Comparison of ENCODE assay signal across 22 cellular contexts in the genomic region with DNA sequence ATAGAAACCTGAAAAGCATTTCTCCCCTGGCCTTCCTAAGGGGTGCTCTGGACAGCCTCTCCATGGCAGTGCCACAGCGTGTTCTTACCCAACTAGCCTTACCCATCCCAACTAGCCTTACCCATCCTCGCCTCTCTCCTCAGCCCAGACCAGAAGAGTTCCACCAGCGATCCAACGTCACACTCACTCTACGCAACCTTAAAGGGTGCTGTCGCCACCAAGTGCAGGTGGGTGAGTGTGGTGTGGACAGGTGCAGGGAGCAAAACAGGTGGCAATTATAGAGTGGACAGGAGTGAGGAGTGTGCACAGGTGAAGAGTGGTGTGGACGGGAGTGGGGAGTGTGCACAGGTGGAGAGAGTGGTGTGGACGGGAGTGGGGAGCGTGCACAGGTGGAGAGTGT. TPM values are rescaled to one million over a fixed set of nuclear protein-coding genes. Genes with fewer than 3 reads are reported as not detected.
"Had no signal": no experiment of that assay in that cellular context is flagged by ENCODE, and none has a peak within 500 bp of the region (broad histone marks: within the 10 kb centered on the region; RNA-seq: fewer than 3 reads in every experiment).

No MANE protein-coding gene starts in this region.

- H3K9me3 ChIP-seq: esophagus squamous epithelium, gastrocnemius medialis, upper lobe of left lung had no signal

- H3K27ac ChIP-seq: brain microvascular endothelial cell, esophagus squamous epithelium, gastrocnemius medialis had no signal

- ATAC-seq: activated CD8-positive, alpha-beta memory T cell treated with anti-CD3 and anti-CD28 coated beads, Interleukin-2, amount 10 ng/mL, durations not matched to agents 7 days and 5 days; activated CD8-positive, alpha-beta T cell treated with anti-CD3 and anti-CD28 coated beads for 36 hours; activated naive CD4-positive, alpha-beta T cell treated with anti-CD3 and anti-CD28 coated beads, Interleukin-2, amount 50 U/mL, for 72 hours; effector memory CD8-positive, alpha-beta T cell; gastrocnemius medialis; left ventricle myocardium superior; natural killer cell treated with Interleukin-12 subunit alpha and Interleukin-12 subunit beta and Interleukin-15 and Interleukin-18, amount 100 ng/mL, for 72 hours; stimulated activated naive CD8-positive, alpha-beta T cell treated with anti-CD3 and anti-CD28 coated beads, Interleukin-15, Interleukin-2, amounts not matched to agents 100 U/mL and 50 U/mL, for 24 hours had no signal

- H3K4me3 ChIP-seq: dorsolateral prefrontal cortex, esophagus squamous epithelium, gastrocnemius medialis, upper lobe of left lung had no signal

- H3K4me3 Mint-ChIP-seq: activated CD4-positive, alpha-beta T cell treated with anti-CD3 and anti-CD28 coated beads, Interleukin-2, amount 10 ng/mL, durations not matched to agents 24 days and 14 days; activated CD8-positive, alpha-beta memory T cell treated with anti-CD3 and anti-CD28 coated beads, Interleukin-2, amount 10 ng/mL, durations not matched to agents 7 days and 5 days; activated CD8-positive, alpha-beta T cell treated with anti-CD3 and anti-CD28 coated beads for 36 hours; effector memory CD8-positive, alpha-beta T cell; mesothelial cell of epicardium; natural killer cell treated with Interleukin-12 subunit alpha and Interleukin-12 subunit beta and Interleukin-15 and Interleukin-18, amount 100 ng/mL, for 72 hours; T-helper 1 cell treated with Interleukin-12 subunit alpha and Interleukin-12 subunit beta and Interleukin-4 antibody, amounts not matched to agents 30 μg/mL and 1 μg/mL, for 36 hours had no signal

- H3K27me3 Mint-ChIP-seq: activated CD4-positive, alpha-beta T cell treated with anti-CD3 and anti-CD28 coated beads, Interleukin-2, amount 10 ng/mL, durations not matched to agents 24 days and 14 days; activated CD8-positive, alpha-beta memory T cell treated with anti-CD3 and anti-CD28 coated beads, Interleukin-2, amount 10 ng/mL, durations not matched to agents 7 days and 5 days; activated CD8-positive, alpha-beta T cell treated with anti-CD3 and anti-CD28 coated beads for 36 hours; effector memory CD8-positive, alpha-beta T cell had no signal

- H3K9me3 Mint-ChIP-seq: activated CD4-positive, alpha-beta T cell treated with anti-CD3 and anti-CD28 coated beads, Interleukin-2, amount 10 ng/mL, durations not matched to agents 24 days and 14 days; activated CD8-positive, alpha-beta T cell treated with anti-CD3 and anti-CD28 coated beads for 36 hours; activated naive CD4-positive, alpha-beta T cell treated with anti-CD3 and anti-CD28 coated beads, Interleukin-2, amount 50 U/mL, for 72 hours; effector memory CD8-positive, alpha-beta T cell; mesothelial cell of epicardium; natural killer cell treated with Interleukin-12 subunit alpha and Interleukin-12 subunit beta and Interleukin-15 and Interleukin-18, amount 100 ng/mL, for 72 hours; T-helper 1 cell treated with Interleukin-12 subunit alpha and Interleukin-12 subunit beta and Interleukin-4 antibody, amounts not matched to agents 30 μg/mL and 1 μg/mL, for 36 hours had no signal

- DNase-seq: activated CD4-positive, alpha-beta T cell treated with anti-CD3 and anti-CD28 coated beads, Interleukin-2, amount 10 ng/mL, durations not matched to agents 24 days and 14 days; activated CD8-positive, alpha-beta memory T cell treated with anti-CD3 and anti-CD28 coated beads, Interleukin-2, amount 10 ng/mL, durations not matched to agents 7 days and 5 days; activated CD8-positive, alpha-beta T cell treated with anti-CD3 and anti-CD28 coated beads for 36 hours; activated gamma-delta T cell; activated T-cell treated with anti-CD3 and anti-CD28 coated beads for 4 hours; brain microvascular endothelial cell; central memory CD4-positive, alpha-beta T cell; dorsolateral prefrontal cortex; effector memory CD8-positive, alpha-beta T cell; esophagus squamous epithelium; gastrocnemius medialis; hypothalamus; left ventricle myocardium superior; mammary epithelial cell; nucleus accumbens; stimulated activated CD4-positive, alpha-beta T cell treated with anti-CD3 and anti-CD28 coated beads, Interleukin-4, amount 100 ng/mL, for 24 hours; stimulated activated naive CD8-positive, alpha-beta T cell treated with anti-CD3 and anti-CD28 coated beads, Interleukin-15, Interleukin-2, amounts not matched to agents 100 U/mL and 50 U/mL, for 24 hours; upper lobe of left lung had no signal

- H3K4me1 Mint-ChIP-seq: mesothelial cell of epicardium had no signal

- H3K4me1 ChIP-seq: gastrocnemius medialis had no signal

- H3K27ac Mint-ChIP-seq: activated CD4-positive, alpha-beta T cell treated with anti-CD3 and anti-CD28 coated beads, Interleukin-2, amount 10 ng/mL, durations not matched to agents 24 days and 14 days; activated CD8-positive, alpha-beta memory T cell treated with anti-CD3 and anti-CD28 coated beads, Interleukin-2, amount 10 ng/mL, durations not matched to agents 7 days and 5 days; activated CD8-positive, alpha-beta T cell treated with anti-CD3 and anti-CD28 coated beads for 36 hours; activated naive CD4-positive, alpha-beta T cell treated with anti-CD3 and anti-CD28 coated beads, Interleukin-2, amount 50 U/mL, for 72 hours; mesothelial cell of epicardium; natural killer cell treated with Interleukin-12 subunit alpha and Interleukin-12 subunit beta and Interleukin-15 and Interleukin-18, amount 100 ng/mL, for 72 hours; T-helper 1 cell treated with Interleukin-12 subunit alpha and Interleukin-12 subunit beta and Interleukin-4 antibody, amounts not matched to agents 30 μg/mL and 1 μg/mL, for 36 hours had no signal

- H3K27me3 ChIP-seq: brain microvascular endothelial cell, dorsolateral prefrontal cortex, esophagus squamous epithelium, gastrocnemius medialis, upper lobe of left lung had no signal

RNA-seq across cellular contexts. Expression of gene TMEM121B, which starts 17.8 kb away (rescaled TPM):
- total RNA-seq: activated CD8-positive, alpha-beta memory T cell treated with anti-CD3 and anti-CD28 coated beads, Interleukin-2, amount 10 ng/mL, durations not matched to agents 7 days and 5 days had no signal
